Comparison of ENCODE assay signal across 8 cellular contexts in the genomic region with DNA sequence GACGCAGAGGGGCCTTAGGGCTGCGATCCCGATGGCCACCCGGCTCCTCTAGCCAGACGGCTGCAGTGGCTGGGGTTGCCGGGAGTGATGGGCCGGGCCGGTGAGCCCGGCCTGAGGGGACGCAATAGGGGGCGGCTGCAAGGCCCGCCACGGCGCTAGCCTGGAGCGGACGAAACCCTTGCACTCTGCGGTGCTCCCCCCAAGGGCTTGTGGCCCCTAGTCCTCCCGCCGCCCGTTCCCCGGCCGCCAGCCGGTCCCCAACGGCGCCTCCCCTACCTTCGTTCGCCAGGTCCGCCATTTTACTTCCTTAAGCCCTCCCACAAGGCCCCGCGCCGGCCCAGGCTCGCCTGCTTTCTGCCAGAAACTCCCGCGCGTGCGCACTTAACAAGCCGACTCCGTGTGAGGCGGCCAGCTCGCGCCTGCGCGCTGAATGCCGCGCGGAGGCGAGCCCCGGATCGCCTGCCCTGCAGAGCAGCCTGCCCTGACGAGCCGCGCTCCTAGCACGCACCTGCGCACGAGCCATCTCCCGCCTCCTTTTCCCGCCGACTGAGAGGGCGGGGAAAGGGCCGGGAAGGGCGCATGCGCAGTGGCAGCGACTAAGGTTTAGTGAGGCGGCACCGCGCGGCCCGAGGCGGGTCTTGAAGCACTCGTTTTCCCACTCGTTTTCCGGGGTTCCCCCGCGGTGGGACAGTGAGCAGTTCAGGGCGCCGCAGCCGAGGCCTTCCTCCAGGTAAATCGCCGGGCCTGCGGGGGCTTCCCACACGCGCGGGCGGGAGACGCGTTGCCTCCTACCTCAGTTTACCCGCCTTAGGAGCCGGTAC. TPM values are rescaled to one million over a fixed set of nuclear protein-coding genes. Genes with fewer than 3 reads are reported as not detected.
A peak's percentile ranks its signal among the peaks of the same experiment; 100 is the strongest.
DNase-seq lines count a peak whose midpoint lies in the region; ATAC-seq and TF ChIP-seq lines count a peak whose summit lies in the region.

A gene with protein sequence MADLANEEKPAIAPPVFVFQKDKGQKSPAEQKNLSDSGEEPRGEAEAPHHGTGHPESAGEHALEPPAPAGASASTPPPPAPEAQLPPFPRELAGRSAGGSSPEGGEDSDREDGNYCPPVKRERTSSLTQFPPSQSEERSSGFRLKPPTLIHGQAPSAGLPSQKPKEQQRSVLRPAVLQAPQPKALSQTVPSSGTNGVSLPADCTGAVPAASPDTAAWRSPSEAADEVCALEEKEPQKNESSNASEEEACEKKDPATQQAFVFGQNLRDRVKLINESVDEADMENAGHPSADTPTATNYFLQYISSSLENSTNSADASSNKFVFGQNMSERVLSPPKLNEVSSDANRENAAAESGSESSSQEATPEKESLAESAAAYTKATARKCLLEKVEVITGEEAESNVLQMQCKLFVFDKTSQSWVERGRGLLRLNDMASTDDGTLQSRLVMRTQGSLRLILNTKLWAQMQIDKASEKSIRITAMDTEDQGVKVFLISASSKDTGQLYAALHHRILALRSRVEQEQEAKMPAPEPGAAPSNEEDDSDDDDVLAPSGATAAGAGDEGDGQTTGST (minus strand): TSS at position 356 of the 821 bp plus-strand sequence. CDS start 58 bp downstream, at position 298.

- H3K4me3 ChIP-seq in Panc1 (ENCODE audit: low read depth in 2 of 2, low read length in 2 of 2) (peak within 1 kb of the TSS; percentile 82), muscle layer of duodenum (ENCODE audit: low read depth in 1 of 2, low read length in 2 of 2) (peak within 1 kb of the TSS; percentile 82 to 98)

- ATAC-seq in GM21723 (IDR thresholded peaks at IDR 0.05; ENCODE audit: unreplicated experiment) (peak; percentile 77), Panc1 (peak; percentile 97), esophagus mucosa (peak; percentile 97)

- POLR2A ChIA-PET in Panc1 (lab: Charles Lee): no interaction called here

- CTCF ChIA-PET in Panc1 (lab: Charles Lee): interaction anchor here (0.7 kb wide), 1 partner anchor 415 kb away, joined by 3 read pairs; a partner anchor contains a TSS

- intact Hi-C loops in Panc1 (cut with micrococcal nuclease; ENCODE audit: unreplicated experiment): no loop called here

- H3K36me3 ChIP-seq in Panc1 (ENCODE audit: control insufficient read depth, insufficient read depth, low read length) (no peaks in the 10 kb centered on the region; the same call in 1 of the 2 replicates), muscle layer of duodenum (ENCODE audit: control insufficient read depth in 1 of 2, insufficient read depth in 2 of 2, low read length in 2 of 2) (peaks cover 7 to 11% of the 10 kb centered on the region in 2 donors)

- DNase-seq in DMS53 (lab: John Stamatoyannopoulos, UW): peak; percentile 99
- peak; percentile 99 for DNase-seq in KG1 (lab: John Stamatoyannopoulos, UW)
- DNase-seq in Panc1 (ENCODE audit: low read depth, low spot score): peak; percentile 89
- peak; percentile 96 to 98 for DNase-seq in activated T-cell treated with anti-CD3 and anti-CD28 coated beads, Interleukin-2, amount 50 U/mL, for 48 hours
- peak; percentile 97 to 99 for DNase-seq in stimulated activated CD8-positive, alpha-beta memory T cell treated with anti-CD3 and anti-CD28 coated beads, Interleukin-7, amount 100 ng/mL, for 4 hours (ENCODE audit: low read depth in 2 of 2)

- no peaks in the 10 kb centered on the region for H3K27me3 ChIP-seq in Panc1 (ENCODE audit: control insufficient read depth, insufficient read depth, low read length)
- no peaks in the 10 kb centered on the region for H3K27me3 ChIP-seq in muscle layer of duodenum (ENCODE audit: low read depth, low read length)

- no TSS peak for BruUV-seq in Panc1 (replicated peaks; lab: Mats Ljungman, UMichigan)

- in situ Hi-C loops in Panc1 (cut with HindIII; ENCODE audit: low pct_unique_long_range_greater_than_20kb, low sequenced_read_pairs): no loop called here

- H3K4me1 ChIP-seq in Panc1 (ENCODE audit: control insufficient read depth, insufficient read depth, low read length) (peaks cover 7% of the 10 kb centered on the region), muscle layer of duodenum (ENCODE audit: control insufficient read depth in 1 of 2, insufficient read depth in 2 of 2, low read length in 2 of 2) (peaks cover 33 to 51% of the 10 kb centered on the region in 2 donors)

- H3K9me3 ChIP-seq in Panc1 (ENCODE audit: control insufficient read depth, insufficient read depth, low read depth, low read length): no peaks in the 10 kb centered on the region
- no peaks in the 10 kb centered on the region for H3K9me3 ChIP-seq in muscle layer of duodenum (ENCODE audit: control insufficient read depth in 1 of 2, low read length in 2 of 2)

- no peak for TF ChIP-seq CTCF in Panc1 (IDR thresholded peaks at IDR 0.05)

- peak within 1 kb of the TSS; percentile 85 for H3K27ac ChIP-seq in Panc1 (ENCODE audit: low read length)
- peak within 1 kb of the TSS; percentile 74 for H3K27ac ChIP-seq in muscle layer of duodenum (ENCODE audit: low read length)

RNA-seq across cellular contexts. Expression of the gene that starts here (rescaled TPM):
- total RNA-seq in Panc1 (2021; ENCODE audit: unreplicated experiment) (54.6 TPM), esophagus mucosa (49.6 TPM)
- 69.7 TPM for polyA plus RNA-seq in Panc1 (2012; ENCODE audit: insufficient read length)

Comparison
In these comparisons a context has a peak if more than half of its experiments do, and no peak if none do; other contexts are left out.
1. Peak in every context shown above with its lines: DNase-seq, ATAC-seq, H3K4me3 ChIP-seq and H3K27ac ChIP-seq.